8 cellular contexts compared by ENCODE assay signal in the genomic region with DNA sequence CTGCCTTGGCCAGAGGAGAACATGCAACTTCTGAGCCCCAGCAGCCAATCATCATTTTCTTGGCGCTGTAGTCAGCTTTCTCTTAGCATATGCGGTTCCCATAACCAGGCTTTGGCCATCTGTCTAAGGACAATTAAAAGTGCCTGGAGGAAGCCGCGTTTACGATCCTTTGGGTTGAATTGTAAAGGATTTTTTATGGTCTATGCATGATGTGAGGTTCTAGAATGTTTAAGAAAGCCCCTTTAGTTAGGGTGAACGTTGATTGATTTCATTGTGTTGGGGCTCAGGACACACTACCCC. TPM values are rescaled to one million over a fixed set of nuclear protein-coding genes. Genes with fewer than 3 reads are reported as not detected.
DNase-seq lines count a peak whose midpoint lies in the region; ATAC-seq, FAIRE-seq and TF ChIP-seq lines count a peak whose summit lies in the region.

No MANE protein-coding gene starts in this region.

- no peaks in the 10 kb centered on the region for H3K27me3 ChIP-seq in layer of hippocampus (ENCODE audit: control insufficient read depth, insufficient read depth, low read length)
- no peaks in the 10 kb centered on the region for H3K27me3 ChIP-seq in testis

- peaks cover 5% of the 10 kb centered on the region for H3K36me3 Mint-ChIP-seq in T-helper 2 cell treated with Interferon-gamma antibody and Interleukin-4, amounts not matched to agents 5 μg/mL and 100 μg/mL, for 36 hours (ENCODE audit: low read depth)
- peaks cover 4% of the 10 kb centered on the region for H3K36me3 Mint-ChIP-seq in activated naive CD8-positive, alpha-beta T cell treated with anti-CD3 and anti-CD28 coated beads, Interleukin-2, amount 10 ng/mL, durations not matched to agents 7 days and 5 days

- no peak for DNase-seq in T-helper 2 cell treated with Interferon-gamma antibody and Interleukin-4, amounts not matched to agents 5 μg/mL and 100 μg/mL, for 36 hours (ENCODE audit: low spot score)
- no peak for DNase-seq in T-helper 2 cell
- no peak for DNase-seq in activated naive CD8-positive, alpha-beta T cell treated with anti-CD3 and anti-CD28 coated beads, Interleukin-2, amount 10 ng/mL, durations not matched to agents 7 days and 5 days
- DNase-seq in testis = no peak
- DNase-seq in activated gamma-delta T cell treated with Interleukin-2 at 50 U/mL for 16 hours = no peak
- DNase-seq in HTR-8/SVneo (ENCODE audit: insufficient read length, low spot score) = no peak
- DNase-seq in NCI-H2196 treated with DMSO at 0.1 percent for 48 hours (lab: John Stamatoyannopoulos, UW; ENCODE audit: unreplicated experiment) = no peak

- H3K4me3 ChIP-seq in testis = peak overlapping the region; percentile 91 to 98

- peak overlapping the region; percentile 99 for H3K4me3 Mint-ChIP-seq in T-helper 2 cell treated with Interferon-gamma antibody and Interleukin-4, amounts not matched to agents 5 μg/mL and 100 μg/mL, for 36 hours
- peak overlapping the region; percentile 100 for H3K4me3 Mint-ChIP-seq in activated naive CD8-positive, alpha-beta T cell treated with anti-CD3 and anti-CD28 coated beads, Interleukin-2, amount 10 ng/mL, durations not matched to agents 7 days and 5 days

- H3K27ac Mint-ChIP-seq in T-helper 2 cell treated with Interferon-gamma antibody and Interleukin-4, amounts not matched to agents 5 μg/mL and 100 μg/mL, for 36 hours = peak overlapping the region; percentile 100
- peak overlapping the region; percentile 100 for H3K27ac Mint-ChIP-seq in activated naive CD8-positive, alpha-beta T cell treated with anti-CD3 and anti-CD28 coated beads, Interleukin-2, amount 10 ng/mL, durations not matched to agents 7 days and 5 days

- no peaks in the 10 kb centered on the region for H3K9me3 Mint-ChIP-seq in T-helper 2 cell treated with Interferon-gamma antibody and Interleukin-4, amounts not matched to agents 5 μg/mL and 100 μg/mL, for 36 hours
- no peaks in the 10 kb centered on the region for H3K9me3 Mint-ChIP-seq in activated naive CD8-positive, alpha-beta T cell treated with anti-CD3 and anti-CD28 coated beads, Interleukin-2, amount 10 ng/mL, durations not matched to agents 7 days and 5 days

- 1 to 9% methylated on average over 6 of the region's 6 CpGs for WGBS in testis, 2 donors

- peaks cover 44% of the 10 kb centered on the region for H3K4me1 Mint-ChIP-seq in T-helper 2 cell treated with Interferon-gamma antibody and Interleukin-4, amounts not matched to agents 5 μg/mL and 100 μg/mL, for 36 hours (ENCODE audit: low read depth)
- H3K4me1 Mint-ChIP-seq in activated naive CD8-positive, alpha-beta T cell treated with anti-CD3 and anti-CD28 coated beads, Interleukin-2, amount 10 ng/mL, durations not matched to agents 7 days and 5 days = peaks cover 34% of the 10 kb centered on the region

- no peak for TF ChIP-seq CTCF in testis (IDR thresholded peaks at IDR 0.05)

- intact Hi-C loops in testis (cut with DNase I; ENCODE audit: low total_unique reads) = loop anchor here (10.0 kb wide), 1 partner anchor 59 kb away; the partner anchor contains the start of gene AMD1

- no peaks in the 10 kb centered on the region for H3K9me3 ChIP-seq in testis

- H3K4me1 ChIP-seq in testis = no peaks in the 10 kb centered on the region

- H3K27ac ChIP-seq in layer of hippocampus (ENCODE audit: low read depth, low read length) = peak overlapping the region; percentile 97
- peak overlapping the region; percentile 96 to 99 for H3K27ac ChIP-seq in testis

- FAIRE-seq in HTR-8/SVneo (lab: Jason Lieb, UNC) = no peak

- POLR2A ChIA-PET in activated naive CD8-positive, alpha-beta T cell treated with anti-CD3 and anti-CD28 coated beads, Interleukin-2, amount 10 ng/mL, durations not matched to agents 7 days and 5 days (lab: Charles Lee) = interaction anchor here (1.0 to 9.4 kb wide), 15 partner anchors 9 to 1433 kb away, joined by 3 to 462 read pairs (median 7); partner anchors contain the start of genes AMD1, CD164, GTF3C6 and RPF2

- no peaks in the 10 kb centered on the region for H3K36me3 ChIP-seq in testis (ENCODE audit: low read depth, missing control alignments)

- no peak for TF ChIP-seq POLR2A in testis (IDR thresholded peaks at IDR 0.05)

- ATAC-seq in activated naive CD8-positive, alpha-beta T cell treated with anti-CD3 and anti-CD28 coated beads, Interleukin-2, amount 10 ng/mL, durations not matched to agents 7 days and 5 days (ENCODE audit: low read depth) = no peak

- no peaks in the 10 kb centered on the region for H3K27me3 Mint-ChIP-seq in T-helper 2 cell treated with Interferon-gamma antibody and Interleukin-4, amounts not matched to agents 5 μg/mL and 100 μg/mL, for 36 hours (ENCODE audit: low read depth)
- no peaks in the 10 kb centered on the region for H3K27me3 Mint-ChIP-seq in activated naive CD8-positive, alpha-beta T cell treated with anti-CD3 and anti-CD28 coated beads, Interleukin-2, amount 10 ng/mL, durations not matched to agents 7 days and 5 days

RNA-seq across cellular contexts. Expression of gene CDK19, which starts 0.8 kb away (rescaled TPM):
- total RNA-seq in activated naive CD8-positive, alpha-beta T cell treated with anti-CD3 and anti-CD28 coated beads, Interleukin-2, amount 10 ng/mL, durations not matched to agents 7 days and 5 days = 10 to 100 TPM; 25.3 to 30.0 TPM
- total RNA-seq in testis = 10 to 100 TPM; 30.7 to 31.5 TPM
- 50.0 TPM for polyA plus RNA-seq in testis (ENCODE audit: insufficient read depth, low read depth, low replicate concordance)

RNA-seq across cellular contexts. Expression of gene AMD1, which starts 58.5 kb away (rescaled TPM):
- 10 to 100 TPM; 60.0 to 61.2 TPM for total RNA-seq in activated naive CD8-positive, alpha-beta T cell treated with anti-CD3 and anti-CD28 coated beads, Interleukin-2, amount 10 ng/mL, durations not matched to agents 7 days and 5 days
- 100 to 1,000 TPM in 1 of 2 donors, 10 to 100 TPM in 1; 85.6 to 109 TPM for total RNA-seq in testis
- polyA plus RNA-seq in testis (ENCODE audit: insufficient read depth, low read depth, low replicate concordance) = 47.9 TPM
